Comparison of ENCODE assay signal across 8 cellular contexts in genomic region chr9:69412741-69413150, GRCh38.
DNase-seq lines count a peak whose midpoint lies in the region; ATAC-seq and TF ChIP-seq lines count a peak whose summit lies in the region.

No MANE protein-coding gene starts in this region.

- no peak overlapping the region for H4K8ac ChIP-seq in trophoblast cell (ENCODE audit: low read depth, low read length)

- no peak overlapping the region for H2BK12ac ChIP-seq in trophoblast cell (ENCODE audit: low read length)

- H2BK5ac ChIP-seq in trophoblast cell (ENCODE audit: low read depth, low read length, poor library complexity), result no peak overlapping the region

- H3K14ac ChIP-seq in trophoblast cell (ENCODE audit: low read length), result no peak overlapping the region

- TF ChIP-seq POLR2A in gastroesophageal sphincter (IDR thresholded peaks at IDR 0.05), result no peak

- no peak overlapping the region for H4K91ac ChIP-seq in trophoblast cell (ENCODE audit: low read depth, low read length)

- peak; percentile 43 to 73 (median 52) for TF ChIP-seq CTCF in gastroesophageal sphincter (IDR thresholded peaks at IDR 0.05)

- H3K27ac ChIP-seq in gastroesophageal sphincter (no peak overlapping the region), trophoblast cell (ENCODE audit: low read depth, low read length) (no peak overlapping the region)

- H3K9me3 ChIP-seq in gastroesophageal sphincter (no peaks in the 10 kb centered on the region), trophoblast cell (ENCODE audit: insufficient read depth, low read depth, low read length) (no peaks in the 10 kb centered on the region)

- TF ChIP-seq EP300 in gastroesophageal sphincter (IDR thresholded peaks at IDR 0.05), result no peak

- no peak overlapping the region for H3K4me2 ChIP-seq in trophoblast cell (ENCODE audit: low read length)

- H3K4me3 ChIP-seq in gastroesophageal sphincter (peak overlapping the region in 1 of 2 donors; percentile 27), trophoblast cell (ENCODE audit: low read depth, low read length) (no peak overlapping the region)

- H3K27me3 ChIP-seq in gastroesophageal sphincter (no peaks in the 10 kb centered on the region), trophoblast cell (ENCODE audit: insufficient read depth, low read length) (no peaks in the 10 kb centered on the region)

- H3K9ac ChIP-seq in trophoblast cell (ENCODE audit: low read length), result no peak overlapping the region

- ATAC-seq in gastroesophageal sphincter (peak; percentile 74), HG03039 (IDR thresholded peaks at IDR 0.05; ENCODE audit: unreplicated experiment) (no peak), HG03159 (IDR thresholded peaks at IDR 0.05; ENCODE audit: unreplicated experiment) (no peak)

- H2AFZ ChIP-seq in trophoblast cell (ENCODE audit: insufficient read depth, low read length, poor library complexity), result no peak overlapping the region

- DNase-seq in NCI-H82 (lab: John Stamatoyannopoulos, UW), result peak; percentile 59
- DNase-seq in NCI-H82 treated with DMSO at 0.1 percent for 48 hours (lab: John Stamatoyannopoulos, UW; ENCODE audit: unreplicated experiment), result no peak
- peak; percentile 82 for DNase-seq in SK-N-DZ (ENCODE audit: low spot score)
- DNase-seq in trophoblast cell, result peak; percentile 51 to 74
- no peak for DNase-seq in NCI-H146 (lab: John Stamatoyannopoulos, UW)

- no peaks in the 10 kb centered on the region for H3K79me2 ChIP-seq in trophoblast cell (ENCODE audit: control insufficient read depth, insufficient read depth, low read length, poor library complexity)

- H3K4me1 ChIP-seq in gastroesophageal sphincter (peaks cover 0 to 10% (median 3%) of the 10 kb centered on the region in 3 donors), trophoblast cell (ENCODE audit: control insufficient read depth in 1 of 2, insufficient read depth in 2 of 2, low read length in 2 of 2) (no peaks in the 10 kb centered on the region)

- H3K79me1 ChIP-seq in trophoblast cell (ENCODE audit: low read length), result no peaks in the 10 kb centered on the region

- no peak overlapping the region for H4K12ac ChIP-seq in trophoblast cell (ENCODE audit: low read depth, low read length)

- 0 to 26% methylated on average over 2 to 9 of the region's 20 CpGs for WGBS in gastroesophageal sphincter (ENCODE audit: low coverage in 1 of 2), 2 donors
- no CpG with 5 or more reads among the region's 20 CpGs for WGBS in trophoblast cell (ENCODE audit: extremely low coverage, insufficient coverage, insufficient read length)

- H2BK120ac ChIP-seq in trophoblast cell (ENCODE audit: insufficient read depth, low read length, poor library complexity), result no peak overlapping the region

- H3K23ac ChIP-seq in trophoblast cell (ENCODE audit: low read length), result no peak overlapping the region

- H3K4ac ChIP-seq in trophoblast cell (ENCODE audit: low read depth, low read length), result no peak overlapping the region

- H3K36me3 ChIP-seq in gastroesophageal sphincter (no peaks in the 10 kb centered on the region), trophoblast cell (ENCODE audit: control insufficient read depth in 1 of 2, insufficient read depth in 2 of 2, low read length in 2 of 2) (no peaks in the 10 kb centered on the region)

- H2AK5ac ChIP-seq in trophoblast cell (ENCODE audit: low read length), result no peak overlapping the region

- H3K18ac ChIP-seq in trophoblast cell (ENCODE audit: low read length), result no peak overlapping the region

Comparison
In these comparisons a context has a peak if more than half of its experiments do, and no peak if none do; other contexts are left out.
1. DNase-seq: peak in NCI-H82 (single experiment), SK-N-DZ (single experiment) and trophoblast cell (2 of 2); none in NCI-H82 treated with DMSO at 0.1 percent for 48 hours (single experiment) and NCI-H146 (single experiment).